8 cellular contexts compared by ENCODE assay signal in the genomic region with DNA sequence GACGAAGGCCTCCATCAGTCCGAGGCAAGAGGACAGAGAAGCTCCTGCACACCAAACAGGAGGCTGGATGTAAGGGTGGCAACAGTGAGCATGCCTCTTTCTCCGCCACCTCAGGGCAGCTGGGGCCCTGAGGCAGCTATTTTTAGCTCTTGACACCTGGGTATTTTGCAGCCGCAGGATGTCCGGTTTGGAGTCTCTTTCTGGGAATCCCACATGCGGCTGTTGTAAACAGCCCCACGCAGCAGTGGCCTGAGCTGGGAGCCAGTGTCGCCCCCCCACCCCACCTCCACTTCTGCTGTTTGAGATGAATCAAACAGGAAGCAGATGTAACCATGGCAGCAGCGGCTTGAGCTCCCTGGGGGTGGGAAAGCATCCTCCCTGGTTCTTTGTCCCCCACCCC. TPM values are rescaled to one million over a fixed set of nuclear protein-coding genes. Genes with fewer than 3 reads are reported as not detected.
DNase-seq lines count a peak whose midpoint lies in the region; ATAC-seq and TF ChIP-seq lines count a peak whose summit lies in the region.

No MANE protein-coding gene starts in this region.

- intact Hi-C loops in Panc1 (cut with micrococcal nuclease; ENCODE audit: unreplicated experiment), result no loop called here

- no peaks in the 10 kb centered on the region for H3K9me3 Mint-ChIP-seq in CD4-positive, CD25-positive, alpha-beta regulatory T cell

- POLR2A ChIA-PET in Panc1 (lab: Charles Lee), result interaction anchor here (0.6 to 0.9 kb wide), 2 partner anchors 9 to 64 kb away, joined by 3 to 11 read pairs; no protein-coding TSS in a partner anchor

- H3K4me3 ChIP-seq in CD4-positive, CD25-positive, alpha-beta regulatory T cell (ENCODE audit: low read depth, low read length), result peak overlapping the region; percentile 72
- H3K4me3 ChIP-seq in Panc1 (ENCODE audit: low read depth in 2 of 2, low read length in 2 of 2), result no peak overlapping the region
- H3K4me3 ChIP-seq in WERI-Rb-1 (ENCODE audit: low read depth, low read length), result no peak overlapping the region

- no peaks in the 10 kb centered on the region for H3K27me3 ChIP-seq in CD4-positive, CD25-positive, alpha-beta regulatory T cell (ENCODE audit: control insufficient read depth, insufficient read depth, low read length)
- no peaks in the 10 kb centered on the region for H3K27me3 ChIP-seq in Panc1 (ENCODE audit: control insufficient read depth, insufficient read depth, low read length)
- no peaks in the 10 kb centered on the region for H3K27me3 ChIP-seq in WERI-Rb-1 (ENCODE audit: insufficient read depth, low read depth, severe bottlenecking)

- H3K27ac ChIP-seq in CD4-positive, CD25-positive, alpha-beta regulatory T cell (ENCODE audit: insufficient read depth, low read length, poor library complexity, severe bottlenecking), result peak overlapping the region; percentile 97
- H3K27ac ChIP-seq in Panc1 (ENCODE audit: low read length), result peak overlapping the region; percentile 61
- H3K27ac ChIP-seq in WERI-Rb-1, result no peak overlapping the region

- TF ChIP-seq CTCF in Panc1 (IDR thresholded peaks at IDR 0.05) (no peak), WERI-Rb-1 (IDR thresholded peaks at IDR 0.05; ENCODE audit: low read depth, low read length) (no peak)

- peak overlapping the region; percentile 92 to 97 (median 95) for H3K27ac Mint-ChIP-seq in CD4-positive, CD25-positive, alpha-beta regulatory T cell

- H3K9me3 ChIP-seq in CD4-positive, CD25-positive, alpha-beta regulatory T cell (ENCODE audit: control insufficient read depth in 2 of 2, low read length in 2 of 2), result no peaks in the 10 kb centered on the region
- no peaks in the 10 kb centered on the region for H3K9me3 ChIP-seq in Panc1 (ENCODE audit: control insufficient read depth, insufficient read depth, low read depth, low read length)
- no peaks in the 10 kb centered on the region for H3K9me3 ChIP-seq in WERI-Rb-1 (ENCODE audit: severe bottlenecking)

- H3K4me1 Mint-ChIP-seq in CD4-positive, CD25-positive, alpha-beta regulatory T cell, result peaks cover 28 to 99% (median 75%) of the 10 kb centered on the region in 4 donors

- in situ Hi-C loops in Panc1 (cut with HindIII; ENCODE audit: low pct_unique_long_range_greater_than_20kb, low sequenced_read_pairs), result no loop called here

- H3K4me3 Mint-ChIP-seq in CD4-positive, CD25-positive, alpha-beta regulatory T cell, result peak overlapping the region; percentile 82 to 89 (median 83)

- CTCF ChIA-PET in Panc1 (lab: Charles Lee), result interaction anchor here (0.6 to 1.1 kb wide), 2 partner anchors 31 to 63 kb away, joined by 4 read pairs; no protein-coding TSS in a partner anchor

- peak; percentile 44 to 52 for ATAC-seq in CD4-positive, CD25-positive, alpha-beta regulatory T cell (ENCODE audit: low read depth in 2 of 2)
- ATAC-seq in GM21619 (IDR thresholded peaks at IDR 0.05; ENCODE audit: unreplicated experiment) (peak; percentile 45), Panc1 (no peak), GM21360 (IDR thresholded peaks at IDR 0.05; ENCODE audit: unreplicated experiment) (no peak)

- DNase-seq in CD4-positive, CD25-positive, alpha-beta regulatory T cell, result peak; percentile 71 to 97 (median 71)
- DNase-seq in Panc1 (ENCODE audit: low read depth, low spot score) (no peak), kidney tubule cell (ENCODE audit: low spot score) (peak; percentile 54), WERI-Rb-1 (no peak)
- peak; percentile 83 for DNase-seq in activated naive CD4-positive, alpha-beta T cell treated with Interleukin-2 at 50 U/mL for 16 hours
- peak; percentile 68 for DNase-seq in stimulated activated CD8-positive, alpha-beta memory T cell treated with anti-CD3 and anti-CD28 coated beads, Interleukin-12 subunit alpha, Interleukin-12 subunit beta, amount 100 ng/mL, for 4 hours (ENCODE audit: low read depth)

- peaks cover 15% of the 10 kb centered on the region for H3K36me3 ChIP-seq in CD4-positive, CD25-positive, alpha-beta regulatory T cell (ENCODE audit: control insufficient read depth, insufficient read depth, low read length)
- H3K36me3 ChIP-seq in Panc1 (ENCODE audit: control insufficient read depth, insufficient read depth, low read length) (peaks cover 2% of the 10 kb centered on the region; the same call in 1 of the 2 replicates), WERI-Rb-1 (no peaks in the 10 kb centered on the region)

- H3K4me1 ChIP-seq in CD4-positive, CD25-positive, alpha-beta regulatory T cell (ENCODE audit: control insufficient read depth, insufficient read depth, low read length, poor library complexity, severe bottlenecking), result peaks cover 98% of the 10 kb centered on the region
- peaks cover 66% of the 10 kb centered on the region for H3K4me1 ChIP-seq in Panc1 (ENCODE audit: control insufficient read depth, insufficient read depth, low read length)

- no TSS peak for BruUV-seq in Panc1 (replicated peaks; lab: Mats Ljungman, UMichigan)

- peaks cover 4% of the 10 kb centered on the region for H3K36me3 Mint-ChIP-seq in CD4-positive, CD25-positive, alpha-beta regulatory T cell

- H3K27me3 Mint-ChIP-seq in CD4-positive, CD25-positive, alpha-beta regulatory T cell, result no peaks in the 10 kb centered on the region

RNA-seq across cellular contexts. Expression of gene HDAC7, which starts 11.7 kb away (rescaled TPM):
- 163 TPM for total RNA-seq in CD4-positive, CD25-positive, alpha-beta regulatory T cell
- polyA plus RNA-seq in CD4-positive, CD25-positive, alpha-beta regulatory T cell, result 10 to 100 TPM; 14.0 to 15.4 (median 15.3) TPM
- total RNA-seq in Panc1 (2021; ENCODE audit: unreplicated experiment), result 84.2 TPM
- polyA plus RNA-seq in Panc1 (2012; ENCODE audit: insufficient read length), result 63.0 TPM

RNA-seq across cellular contexts. Expression of gene SLC48A1, which starts 35.0 kb away (rescaled TPM):
- 4.9 TPM for total RNA-seq in CD4-positive, CD25-positive, alpha-beta regulatory T cell
- polyA plus RNA-seq in CD4-positive, CD25-positive, alpha-beta regulatory T cell, result 10 to 100 TPM in 1 of 4 donors, 1 to 10 TPM in 3; 7.3 to 12.7 (median 8.7) TPM
- 32.0 TPM for total RNA-seq in Panc1 (2021; ENCODE audit: unreplicated experiment)
- 27.4 TPM for polyA plus RNA-seq in Panc1 (2012; ENCODE audit: insufficient read length)

RNA-seq across cellular contexts. Expression of gene RAPGEF3, which starts 49.4 kb away (rescaled TPM):
- total RNA-seq in CD4-positive, CD25-positive, alpha-beta regulatory T cell, result 0.79 TPM
- polyA plus RNA-seq in CD4-positive, CD25-positive, alpha-beta regulatory T cell, result under 1 TPM in 2 of 4 donors, not detected in 2; 0.10 to 0.14 TPM
- 5.8 TPM for total RNA-seq in Panc1 (2021; ENCODE audit: unreplicated experiment)
- polyA plus RNA-seq in Panc1 (2012; ENCODE audit: insufficient read length), result 2.5 TPM

Comparison
In these comparisons a context has a peak if more than half of its experiments do, and no peak if none do; other contexts are left out.
1. ATAC-seq: peak in CD4-positive, CD25-positive, alpha-beta regulatory T cell (2 of 2) and GM21619 (single experiment); none in Panc1 (single experiment) and GM21360 (single experiment).
2. DNase-seq: peak in CD4-positive, CD25-positive, alpha-beta regulatory T cell (3 of 3), activated naive CD4-positive, alpha-beta T cell treated with Interleukin-2 at 50 U/mL for 16 hours (single experiment), kidney tubule cell (single experiment) and stimulated activated CD8-positive, alpha-beta memory T cell treated with anti-CD3 and anti-CD28 coated beads, Interleukin-12 subunit alpha, Interleukin-12 subunit beta, amount 100 ng/mL, for 4 hours (single experiment); none in Panc1 (single experiment) and WERI-Rb-1 (single experiment).